In the genomic region with DNA sequence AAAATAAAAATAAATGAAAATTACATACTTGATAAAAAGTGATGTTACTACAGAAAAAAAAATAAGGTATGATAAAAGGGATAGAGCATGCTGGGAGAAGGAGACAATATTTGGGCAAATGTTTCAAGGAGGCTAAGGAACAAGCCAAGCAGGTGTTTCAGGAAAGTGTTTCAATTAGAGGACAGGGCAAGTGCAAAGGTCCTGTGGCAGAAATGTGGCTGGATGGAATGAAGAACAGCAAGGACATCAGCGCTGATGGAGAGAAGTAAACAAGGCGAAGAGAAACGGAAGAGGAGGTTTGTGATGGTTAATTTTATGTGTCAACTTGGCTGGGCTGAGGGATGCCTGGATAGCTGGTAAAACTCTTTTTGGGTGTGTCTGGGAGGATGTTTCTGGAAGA, we compare ENCODE assay signal across 8 cellular contexts.
"Had no signal": no experiment of that assay in that cellular context is flagged by ENCODE, and none has a peak within 500 bp of the region (broad histone marks: within the 10 kb centered on the region; RNA-seq: fewer than 3 reads in every experiment).

No MANE protein-coding gene starts in this region.

- H3K4me3 ChIP-seq: GM12878 had no signal

- ATAC-seq: GM12878 had no signal

- DNase-seq: GDM1, GF-D8 had no signal

- FAIRE-seq: G401.6, GM12878, GM12891, GM12892, GM18507, GM19239 had no signal
